7 cellular contexts compared by ENCODE assay signal in genomic region chr7:72914756-72915525, GRCh38. TPM values are rescaled to one million over a fixed set of nuclear protein-coding genes. Genes with fewer than 3 reads are reported as not detected.
DNase-seq lines count a peak whose midpoint lies in the region; ATAC-seq and TF ChIP-seq lines count a peak whose summit lies in the region.
"Not testable (repeated sequence)": the region's sequence is repeated elsewhere in the genome, so short reads cannot be mapped to it uniquely, and the experiment has no call there.

No MANE protein-coding gene starts in this region.

- ATAC-seq in GM18498 (IDR thresholded peaks at IDR 0.05; ENCODE audit: unreplicated experiment) (peak; percentile 89), HG02870 (IDR thresholded peaks at IDR 0.05; ENCODE audit: unreplicated experiment) (peak; percentile 76), psoas muscle (peak; percentile 77 to 88 (median 81))
- peak; percentile 78 for ATAC-seq in activated naive CD8-positive, alpha-beta T cell treated with anti-CD3 and anti-CD28 coated beads, Interleukin-2, amount 50 U/mL, for 24 hours

- peaks cover 0 to 21% of the 10 kb centered on the region in 2 donors for H3K36me3 ChIP-seq in psoas muscle (ENCODE audit: insufficient read depth in 1 of 2, low read depth in 1 of 2)

- H3K4me1 ChIP-seq in psoas muscle = not testable (repeated sequence)

- intact Hi-C loops in head of caudate nucleus (cut with DNase I) = not testable (repeated sequence)
- intact Hi-C loops in psoas muscle (cut with DNase I) = loop anchor here in 1 of 2 donors (5.0 kb wide), 1 partner anchor 98 kb away; no protein-coding TSS in a partner anchor

- not testable (repeated sequence) for H3K9me3 ChIP-seq in psoas muscle

- not testable (repeated sequence) for H3K27ac ChIP-seq in psoas muscle

- H3K27ac Mint-ChIP-seq in T-helper 1 cell treated with Interleukin-12 subunit alpha and Interleukin-12 subunit beta and Interleukin-4 antibody, amounts not matched to agents 30 μg/mL and 1 μg/mL, for 36 hours = peak overlapping the region; percentile 19
- H3K27ac Mint-ChIP-seq in activated naive CD8-positive, alpha-beta T cell treated with anti-CD3 and anti-CD28 coated beads, Interleukin-2, amount 50 U/mL, for 24 hours = peak overlapping the region; percentile 49

- DNase-seq in NCI-H1092 (lab: John Stamatoyannopoulos, UW) = peak; percentile 6
- DNase-seq in activated naive CD8-positive, alpha-beta T cell treated with anti-CD3 and anti-CD28 coated beads, Interleukin-2, amount 50 U/mL, for 24 hours = peak; percentile 54
- DNase-seq in head of caudate nucleus = peak in 35 of 42 donors; percentile 8 to 77 (median 38)
- DNase-seq in psoas muscle = peak; percentile 46 to 54

- not testable (repeated sequence) for H3K27me3 Mint-ChIP-seq in T-helper 1 cell treated with Interleukin-12 subunit alpha and Interleukin-12 subunit beta and Interleukin-4 antibody, amounts not matched to agents 30 μg/mL and 1 μg/mL, for 36 hours (ENCODE audit: low read depth); activated naive CD8-positive, alpha-beta T cell treated with anti-CD3 and anti-CD28 coated beads, Interleukin-2, amount 50 U/mL, for 24 hours

- WGBS in psoas muscle, 3 donors = 62 to 67% (median 64%) methylated on average over 9 of the region's 9 CpGs

- H3K9me3 Mint-ChIP-seq in T-helper 1 cell treated with Interleukin-12 subunit alpha and Interleukin-12 subunit beta and Interleukin-4 antibody, amounts not matched to agents 30 μg/mL and 1 μg/mL, for 36 hours; activated naive CD8-positive, alpha-beta T cell treated with anti-CD3 and anti-CD28 coated beads, Interleukin-2, amount 50 U/mL, for 24 hours: not testable (repeated sequence)

- peaks cover 13% of the 10 kb centered on the region for H3K4me1 Mint-ChIP-seq in T-helper 1 cell treated with Interleukin-12 subunit alpha and Interleukin-12 subunit beta and Interleukin-4 antibody, amounts not matched to agents 30 μg/mL and 1 μg/mL, for 36 hours (ENCODE audit: low read depth)
- peaks cover 31% of the 10 kb centered on the region for H3K4me1 Mint-ChIP-seq in activated naive CD8-positive, alpha-beta T cell treated with anti-CD3 and anti-CD28 coated beads, Interleukin-2, amount 50 U/mL, for 24 hours

- not testable (repeated sequence) for H3K4me3 ChIP-seq in psoas muscle

- not testable (repeated sequence) for H3K27me3 ChIP-seq in psoas muscle (ENCODE audit: insufficient read depth in 3 of 3, low read length in 2 of 3)

- peak; percentile 68 for TF ChIP-seq CTCF in psoas muscle (IDR thresholded peaks at IDR 0.05)

- peaks cover 29% of the 10 kb centered on the region for H3K36me3 Mint-ChIP-seq in T-helper 1 cell treated with Interleukin-12 subunit alpha and Interleukin-12 subunit beta and Interleukin-4 antibody, amounts not matched to agents 30 μg/mL and 1 μg/mL, for 36 hours (ENCODE audit: low read depth)
- H3K36me3 Mint-ChIP-seq in activated naive CD8-positive, alpha-beta T cell treated with anti-CD3 and anti-CD28 coated beads, Interleukin-2, amount 50 U/mL, for 24 hours (ENCODE audit: low read depth) = peaks cover 40% of the 10 kb centered on the region

- H3K4me3 Mint-ChIP-seq in T-helper 1 cell treated with Interleukin-12 subunit alpha and Interleukin-12 subunit beta and Interleukin-4 antibody, amounts not matched to agents 30 μg/mL and 1 μg/mL, for 36 hours; activated naive CD8-positive, alpha-beta T cell treated with anti-CD3 and anti-CD28 coated beads, Interleukin-2, amount 50 U/mL, for 24 hours: not testable (repeated sequence)

RNA-seq across cellular contexts. Expression of gene POM121, which starts 10.0 kb away (rescaled TPM):
- total RNA-seq in psoas muscle = 10 to 100 TPM; 16.6 to 28.1 (median 21.1) TPM
- polyA plus RNA-seq in psoas muscle = 10 to 100 TPM in 1 of 3 donors, 1 to 10 TPM in 2; 8.0 to 18.0 (median 9.3) TPM

RNA-seq across cellular contexts. Expression of gene TRIM74, which starts 54.3 kb away (rescaled TPM):
- under 1 TPM in 1 of 4 donors, not detected in 3; 0.36 TPM for total RNA-seq in psoas muscle
- polyA plus RNA-seq in psoas muscle = under 1 TPM; 0.06 to 0.34 (median 0.07) TPM
